Comparison of ENCODE assay signal across 8 cellular contexts in the genomic region with DNA sequence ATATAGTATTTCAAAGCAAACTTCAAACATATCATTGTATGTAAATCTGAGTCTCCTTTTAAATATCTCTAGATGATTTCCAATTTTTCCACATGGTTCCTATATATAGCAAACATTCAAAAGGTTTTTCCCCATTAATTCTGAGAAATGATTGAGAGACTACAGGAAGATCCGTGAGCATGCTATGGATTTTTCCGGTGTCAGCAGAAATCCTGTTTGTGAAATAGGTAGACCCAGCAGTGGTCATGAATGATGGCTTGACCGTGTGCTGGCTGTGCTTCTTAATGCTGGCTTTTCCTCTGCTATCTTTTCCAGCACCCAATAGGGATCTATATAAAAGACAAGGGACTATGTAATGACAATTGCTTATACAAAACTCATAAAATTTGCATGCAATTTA.
"Had no signal": no experiment of that assay in that cellular context is flagged by ENCODE, and none has a peak within 500 bp of the region (broad histone marks: within the 10 kb centered on the region; RNA-seq: fewer than 3 reads in every experiment).

No MANE protein-coding gene starts in this region.

- DNase-seq: GOT3, H7, H9 had no signal

- H3K4me1 ChIP-seq: HAP-1 had no signal

- H3K36me3 ChIP-seq: HAP-1 had no signal

- H3K9me3 ChIP-seq: HAP-1 had no signal

- H2AFZ ChIP-seq: GM23248, GM23338 had no signal

- H3K27ac ChIP-seq: GM23248 had no signal

- H3K4me3 ChIP-seq: GM23248, GM23338, HAP-1 had no signal

- H3K4me2 ChIP-seq: GM23338 had no signal

- H3K9ac ChIP-seq: GM23248 had no signal

- ATAC-seq: GM23338, HCT116 had no signal

- FAIRE-seq: H1 had no signal
